ENCODE assay signal across 14 cellular contexts in genomic region chr12:111057726-111058125, GRCh38. TPM values are rescaled to one million over a fixed set of nuclear protein-coding genes. Genes with fewer than 3 reads are reported as not detected.
A peak's percentile ranks its signal among the peaks of the same experiment; 100 is the strongest.
DNase-seq lines count a peak whose midpoint lies in the region; ATAC-seq, FAIRE-seq and TF ChIP-seq lines count a peak whose summit lies in the region.
"Had no signal": no experiment of that assay in that cellular context is flagged by ENCODE, and none has a peak within 500 bp of the region (broad histone marks: within the 10 kb centered on the region; RNA-seq: fewer than 3 reads in every experiment).

No MANE protein-coding gene starts in this region.

- H3K9me3 Mint-ChIP-seq in MCF 10A (ENCODE audit: unreplicated experiment) (no peaks in the 10 kb centered on the region), T-cell (peaks cover 4 to 14% (median 10%) of the 10 kb centered on the region in 3 donors)

- H3K27me3 ChIP-seq in mammary epithelial cell (ENCODE audit: insufficient read depth, low read length) (no peaks in the 10 kb centered on the region), brain microvascular endothelial cell (replicated peaks) (no peaks in the 10 kb centered on the region), ascending aorta (no peaks in the 10 kb centered on the region)

- DNase-seq in MCF 10A (ENCODE audit: unreplicated experiment) = no peak
- DNase-seq in mammary epithelial cell = no peak
- DNase-seq in T-cell = no peak
- peak; percentile 1 for DNase-seq in kidney
- no peak for DNase-seq in stimulated activated naive CD4-positive, alpha-beta T cell (lab: John Stamatoyannopoulos, UW)
- DNase-seq in brain microvascular endothelial cell = no peak
- DNase-seq in ascending aorta (ENCODE audit: low spot score in 2 of 2) = no peak
- DNase-seq: activated CD4-positive, CD25-positive, alpha-beta regulatory T cell treated with anti-CD3 and anti-CD28 coated beads, Interleukin-2, amount 50 U/mL, for 72 hours; AML-193; caudate nucleus; tibial artery had no signal

- no peaks in the 10 kb centered on the region for H3K27me3 Mint-ChIP-seq in MCF 10A (ENCODE audit: insufficient read depth, unreplicated experiment)
- no peaks in the 10 kb centered on the region for H3K27me3 Mint-ChIP-seq in T-cell

- H3K79me2 ChIP-seq in mammary epithelial cell (ENCODE audit: insufficient read depth, low read length) = no peaks in the 10 kb centered on the region

- no TSS peak for BruUV-seq in MCF 10A (replicated peaks; lab: Mats Ljungman, UMichigan)
- no TSS peak for BruUV-seq in mammary epithelial cell (replicated peaks; lab: Mats Ljungman, UMichigan)

- POLR2A ChIA-PET in MCF 10A (lab: Yijun Ruan, JAX) (interaction anchor here (0.7 kb wide), 1 partner anchor 580 kb away, joined by 3 read pairs; no protein-coding TSS in a partner anchor), T-cell (lab: Charles Lee) (no interaction called here)

- no peak overlapping the region for H3K4me2 ChIP-seq in mammary epithelial cell (ENCODE audit: insufficient read depth, low read depth, low read length)

- no peaks in the 10 kb centered on the region for H3K4me1 ChIP-seq in mammary epithelial cell (ENCODE audit: insufficient read depth, low read length)
- H3K4me1 ChIP-seq in kidney (ENCODE audit: control insufficient read depth in 1 of 2, insufficient read depth in 1 of 2, low read depth in 1 of 2, low read length in 2 of 2) = no peaks in the 10 kb centered on the region
- H3K4me1 ChIP-seq in ascending aorta = no peaks in the 10 kb centered on the region
- H3K4me1 ChIP-seq: tibial artery had no signal

- no peak overlapping the region for H3K9ac ChIP-seq in mammary epithelial cell (ENCODE audit: insufficient read depth, low read length)
- no peak overlapping the region for H3K9ac ChIP-seq in kidney (ENCODE audit: low read length in 2 of 2)

- no peak overlapping the region for H2AFZ ChIP-seq in mammary epithelial cell (ENCODE audit: low read depth, low read length)

- peak overlapping the region; percentile 13 for H3K27ac Mint-ChIP-seq in MCF 10A (ENCODE audit: low read depth, unreplicated experiment)
- peak overlapping the region; percentile 95 to 96 for H3K27ac Mint-ChIP-seq in T-cell

- ATAC-seq in T-cell (replicated peaks in 1 of 4) (no peak), HG03354 (IDR thresholded peaks at IDR 0.05; ENCODE audit: poor library complexity, severe bottlenecking, unreplicated experiment) (no peak)

- TF ChIP-seq CTCF in MCF 10A (IDR thresholded peaks at IDR 0.05; ENCODE audit: unreplicated experiment) (no peak), mammary epithelial cell (conservative IDR thresholded peaks at IDR 0.05 in 1 of 2, IDR thresholded peaks at IDR 0.05 in 1 of 2; ENCODE audit: extremely low read depth in 1 of 2, insufficient read depth in 1 of 2, low read depth in 1 of 2, low read length in 2 of 2) (no peak), kidney (IDR thresholded peaks at IDR 0.05; ENCODE audit: borderline replicate concordance, extremely low read depth, insufficient read depth) (no peak), brain microvascular endothelial cell (IDR thresholded peaks at IDR 0.05; ENCODE audit: low read depth, low read length, missing control alignments) (no peak), ascending aorta (IDR thresholded peaks at IDR 0.05) (no peak)

- in situ Hi-C loops in mammary epithelial cell (cut with MboI; ENCODE audit: low sequenced_read_pairs in 2 of 2) = no loop called here
- in situ Hi-C loops in brain microvascular endothelial cell (cut with HindIII; ENCODE audit: low pct_ligation_motif_present, low sequenced_read_pairs) = no loop called here

- no peaks in the 10 kb centered on the region for H4K20me1 ChIP-seq in mammary epithelial cell (ENCODE audit: insufficient read depth, low read length)

- CTCF ChIA-PET in MCF 10A (lab: Yijun Ruan, JAX) = interaction anchor here (1.2 kb wide), 1 partner anchor 241 kb away, joined by 3 read pairs; no protein-coding TSS in a partner anchor
- CTCF ChIA-PET in mammary epithelial cell (lab: Charles Lee; ENCODE audit: low non-redundant PET) = no interaction called here
- CTCF ChIA-PET in T-cell (lab: Charles Lee) = interaction anchor here in 1 of 2 donors (0.6 kb wide), 1 partner anchor 63 kb away, joined by 3 read pairs; no protein-coding TSS in a partner anchor

- peaks cover 16% of the 10 kb centered on the region for H3K4me1 Mint-ChIP-seq in MCF 10A (ENCODE audit: insufficient read depth, unreplicated experiment)
- peaks cover 33 to 42% (median 35%) of the 10 kb centered on the region in 3 donors for H3K4me1 Mint-ChIP-seq in T-cell

- FAIRE-seq in kidney (lab: Jason Lieb, UNC) = no peak
- FAIRE-seq: endothelial cell of umbilical vein, islet of Langerhans had no signal

- H3K9me3 ChIP-seq in mammary epithelial cell (replicated peaks; ENCODE audit: insufficient read depth, low read length) (no peaks in the 10 kb centered on the region), kidney (ENCODE audit: control insufficient read depth in 1 of 2, low read length in 2 of 2) (no peaks in the 10 kb centered on the region), ascending aorta (no peaks in the 10 kb centered on the region)
- H3K9me3 ChIP-seq: tibial artery had no signal

- no peaks in the 10 kb centered on the region for H3K36me3 ChIP-seq in mammary epithelial cell (ENCODE audit: insufficient read depth, low read length)
- no peaks in the 10 kb centered on the region for H3K36me3 ChIP-seq in kidney (ENCODE audit: control insufficient read depth in 1 of 2, insufficient read depth in 2 of 2, low read length in 2 of 2)
- no peaks in the 10 kb centered on the region for H3K36me3 ChIP-seq in brain microvascular endothelial cell (replicated peaks)
- H3K36me3 ChIP-seq in ascending aorta = no peaks in the 10 kb centered on the region
- H3K36me3 ChIP-seq: tibial artery had no signal

- H3K4me3 Mint-ChIP-seq in MCF 10A (ENCODE audit: unreplicated experiment) (no peak overlapping the region), T-cell (peak overlapping the region in 1 of 3 donors; percentile 62)

- WGBS in mammary epithelial cell (ENCODE audit: low coverage, missing lambda C conversion rate) = 22% methylated on average over 5 of the region's 5 CpGs

- H3K27ac ChIP-seq in mammary epithelial cell (ENCODE audit: insufficient read depth, low read depth, low read length) (no peak overlapping the region), kidney (ENCODE audit: low read depth in 2 of 2, low read length in 2 of 2) (no peak overlapping the region), brain microvascular endothelial cell (no peak overlapping the region), ascending aorta (no peak overlapping the region)
- H3K27ac ChIP-seq: tibial artery had no signal

- dilution Hi-C loops in mammary epithelial cell (cut with HindIII; ENCODE audit: low sequenced_read_pairs) = no loop called here

- H3K36me3 Mint-ChIP-seq in MCF 10A (ENCODE audit: insufficient read depth, unreplicated experiment) (no peaks in the 10 kb centered on the region), T-cell (peaks cover 6% of the 10 kb centered on the region)

- no peak overlapping the region for H3K4me3 ChIP-seq in mammary epithelial cell (replicated peaks in 1 of 3; ENCODE audit: insufficient read depth in 1 of 3, low read depth in 2 of 3, low read length in 3 of 3)
- no peak overlapping the region for H3K4me3 ChIP-seq in kidney (ENCODE audit: low read length in 2 of 2)
- no peak overlapping the region for H3K4me3 ChIP-seq in brain microvascular endothelial cell (ENCODE audit: low read depth, low read length)
- no peak overlapping the region for H3K4me3 ChIP-seq in ascending aorta
- H3K4me3 ChIP-seq: tibial artery had no signal

- intact Hi-C loops in MCF 10A (cut with micrococcal nuclease) (no loop called here), mammary epithelial cell (cut with micrococcal nuclease) (no loop called here), kidney (cut with DNase I) (no loop called here), ascending aorta (cut with DNase I) (no loop called here)

RNA-seq across cellular contexts. Expression of gene CUX2, which starts 23.8 kb away (rescaled TPM):
- total RNA-seq in MCF 10A (2022) (0.29 and 0.61 TPM in 2 replicates), mammary epithelial cell (not detected), T-cell (under 1 TPM in 4 of 5 donors, not detected in 1; 0.10 to 0.85 (median 0.18) TPM), kidney (0.06 TPM), ascending aorta (not detected)
- polyA plus RNA-seq in mammary epithelial cell (not detected), kidney (ENCODE audit: insufficient read depth, low read depth, low replicate concordance) (not detected)
- not detected for polyA minus RNA-seq in mammary epithelial cell
- total RNA-seq: endothelial cell of umbilical vein had no signal
- polyA plus RNA-seq: endothelial cell of umbilical vein had no signal
